32 cellular contexts compared by ENCODE assay signal in genomic region chr9:75054373-75055001, GRCh38. TPM values are rescaled to one million over a fixed set of nuclear protein-coding genes. Genes with fewer than 3 reads are reported as not detected.
DNase-seq lines count a peak whose midpoint lies in the region; ATAC-seq, FAIRE-seq and TF ChIP-seq lines count a peak whose summit lies in the region.
"Had no signal": no experiment of that assay in that cellular context is flagged by ENCODE, and none has a peak within 500 bp of the region (broad histone marks: within the 10 kb centered on the region; RNA-seq: fewer than 3 reads in every experiment).

No MANE protein-coding gene starts in this region.

- no peaks in the 10 kb centered on the region for H3K79me2 ChIP-seq in HepG2 (ENCODE audit: insufficient read depth, low read length)

- peak; percentile 92 for DNase-seq in AG10803 (ENCODE audit: low read depth)
- DNase-seq in HCEC 1CT, result peak; percentile 11
- peak; percentile 7 for DNase-seq in choroid plexus epithelial cell (ENCODE audit: low read depth)
- DNase-seq in HepG2 (ENCODE audit: low spot score), result peak; percentile 29
- DNase-seq in effector CD4-positive, alpha-beta T cell, result no peak
- DNase-seq: activated CD4-positive, alpha-beta T cell treated with anti-CD3 and anti-CD28 coated beads for 4 hours; activated CD8-positive, alpha-beta T cell treated with anti-CD3 and anti-CD28 coated beads, Interleukin-2, amount 10 ng/mL, durations not matched to agents 7 days and 5 days; activated naive CD4-positive, alpha-beta T cell treated with anti-CD3 and anti-CD28 coated beads for 36 hours; brain microvascular endothelial cell; Caco-2; DMS53; foreskin melanocyte; naive thymus-derived CD8-positive, alpha-beta T cell; NCI-H1930; NCI-H748 treated with DMSO at 0.1 percent for 48 hours; psoas muscle; SIG-M5; stimulated activated CD4-positive, alpha-beta T cell treated with anti-CD3 and anti-CD28 coated beads, Interleukin-12 subunit alpha, Interleukin-12 subunit beta, amount 100 ng/mL, for 4 hours; stimulated activated CD4-positive, alpha-beta T cell treated with anti-CD3 and anti-CD28 coated beads, Interleukin-2, amount 100 ng/mL, for 48 hours; stimulated activated naive CD8-positive, alpha-beta T cell treated with anti-CD3 and anti-CD28 coated beads, Interleukin-15, amount 100 ng/mL, for 72 hours; uterus had no signal

- no peaks in the 10 kb centered on the region for H3K27me3 ChIP-seq in HepG2 (ENCODE audit: control insufficient read depth in 1 of 2, insufficient read depth in 2 of 2, low read length in 2 of 2)
- H3K27me3 ChIP-seq: adrenal gland, brain microvascular endothelial cell, uterus had no signal

- no peaks in the 10 kb centered on the region; the same call in 1 of the 2 replicates for H3K4me1 ChIP-seq in HepG2 (ENCODE audit: insufficient read depth, low read length)
- H3K4me1 ChIP-seq: adrenal gland, Caco-2, psoas muscle, uterus had no signal

- no peak for FAIRE-seq in HepG2 (lab: Jason Lieb, UNC)
- FAIRE-seq: G401.6, H1 had no signal

- TF ChIP-seq CTCF in AG10803 (conservative IDR thresholded peaks at IDR 0.05; ENCODE audit: low read length) (no peak), choroid plexus epithelial cell (conservative IDR thresholded peaks at IDR 0.05; ENCODE audit: low read depth, low read length) (no peak), HepG2 (CRISPR knock-in tag; IDR thresholded peaks at IDR 0.05) (no peak)

- BruUV-seq in HepG2 (replicated peaks; lab: Mats Ljungman, UMichigan), result no TSS peak

- no peak overlapping the region for H3K27ac ChIP-seq in HepG2 (ENCODE audit: extremely low read length, insufficient read depth, low read length)
- H3K27ac ChIP-seq: adrenal gland, brain microvascular endothelial cell, C4-2B, KMS-11, psoas muscle, uterus, VCaP had no signal

- no peak for TF ChIP-seq POLR2A in HepG2 (IDR thresholded peaks at IDR 0.05; ENCODE audit: insufficient read depth in 1 of 2, low read depth in 2 of 2, low read length in 2 of 2)

- no peaks in the 10 kb centered on the region for H3K36me3 ChIP-seq in HepG2 (replicated peaks in 1 of 2; ENCODE audit: control insufficient read depth in 1 of 2, insufficient read depth in 2 of 2, low read length in 2 of 2)
- H3K36me3 ChIP-seq: adrenal gland, brain microvascular endothelial cell, uterus had no signal

- no peak overlapping the region for H3K4me3 ChIP-seq in AG10803 (ENCODE audit: low read length)
- no peak overlapping the region for H3K4me3 ChIP-seq in choroid plexus epithelial cell (ENCODE audit: low read depth, low read length)
- no peak overlapping the region for H3K4me3 ChIP-seq in HepG2 (replicated peaks in 1 of 3; ENCODE audit: insufficient read depth in 1 of 3, low read depth in 2 of 3, low read length in 3 of 3)
- H3K4me3 ChIP-seq: adrenal gland, lung, psoas muscle, uterus had no signal

- in situ Hi-C loops in HepG2 (cut with HindIII; ENCODE audit: extremely low pct_ligation_motif_present, low pct_unique_long_range_greater_than_20kb), result no loop called here

- WGBS in HepG2 (ENCODE audit: low lambda C conversion rate), result 25% methylated on average over 5 of the region's 5 CpGs

- 0 out of 2 replicates have a peak, but pooled peaks cover 7% of the 10 kb centered on the region for H3K9me3 ChIP-seq in HepG2 (ENCODE audit: low read length)
- H3K9me3 ChIP-seq: adrenal gland, Caco-2, psoas muscle, uterus had no signal

- peak overlapping the region; percentile 36; the same call in 1 of the 2 replicates for H3K4me2 ChIP-seq in HepG2 (ENCODE audit: low read depth, low read length)
- H3K4me2 ChIP-seq: KMS-11 had no signal

- POLR2A ChIA-PET in HepG2 (lab: Yijun Ruan, JAX), result interaction anchor here (1.3 to 1.7 kb wide), 3 partner anchors 9 to 103 kb away, joined by 3 to 11 read pairs (median 6); partner anchors contain the start of gene CARNMT1

- H2AFZ ChIP-seq in HepG2 (ENCODE audit: low read length), result no peak overlapping the region

- H3K9ac ChIP-seq in HepG2 (ENCODE audit: insufficient read depth, low read depth, low read length), result no peak overlapping the region
- H3K9ac ChIP-seq: KMS-11 had no signal

- CTCF ChIA-PET in HepG2 (lab: Yijun Ruan, JAX; ENCODE audit: low intra/inter-chr PET ratio, low total read pairs), result no interaction called here

- intact Hi-C loops in HepG2 (cut with micrococcal nuclease; ENCODE audit: unreplicated experiment), result no loop called here

- H4K20me1 ChIP-seq in HepG2 (ENCODE audit: insufficient read depth, low read length), result no peaks in the 10 kb centered on the region

- ATAC-seq in HepG2 (peak; percentile 54; the same call in 2 of the 3 replicates), HG03097 (IDR thresholded peaks at IDR 0.05; ENCODE audit: low FRiP score, unreplicated experiment) (no peak), HG03354 (IDR thresholded peaks at IDR 0.05; ENCODE audit: poor library complexity, severe bottlenecking, unreplicated experiment) (no peak), GM18870 (IDR thresholded peaks at IDR 0.05; ENCODE audit: unreplicated experiment) (no peak)
- ATAC-seq: activated CD8-positive, alpha-beta T cell treated with anti-CD3 and anti-CD28 coated beads, Interleukin-2, amount 10 ng/mL, durations not matched to agents 7 days and 5 days; naive thymus-derived CD8-positive, alpha-beta T cell; psoas muscle; sciatic nerve; stimulated activated naive CD8-positive, alpha-beta T cell treated with anti-CD3 and anti-CD28 coated beads, Interleukin-15, amount 100 ng/mL, for 72 hours had no signal

- TF ChIP-seq EP300 in HepG2 (IDR thresholded peaks at IDR 0.05; ENCODE audit: low read depth in 2 of 2, low read length in 2 of 2) (no peak), HepG2 (CRISPR knock-in tag; IDR thresholded peaks at IDR 0.05; ENCODE audit: borderline replicate concordance) (no peak)

- TF ChIP-seq RAD21 in HepG2 (CRISPR knock-in tag; IDR thresholded peaks at IDR 0.05), result no peak

RNA-seq across cellular contexts. Expression of gene CARNMT1, which starts 26.4 kb away (rescaled TPM):
- 31.1 and 43.0 TPM in 2 replicates for total RNA-seq in HepG2 (2016; rRNA removed; fragmentation: Illumina TruSeq; extraction: Trizol)
- 22.8 and 29.5 TPM in 2 replicates for total RNA-seq in HepG2 (2016; cell fraction: cytosol; rRNA removed; fragmentation: Illumina TruSeq; extraction: Trizol; ENCODE audit: low read depth)
- 30.2 and 36.7 TPM in 2 replicates for total RNA-seq in HepG2 (2016; cell fraction: insoluble cytoplasmic fraction; rRNA removed; fragmentation: Illumina TruSeq; extraction: Trizol)
- 17.9 and 21.0 TPM in 2 replicates for total RNA-seq in HepG2 (2016; cell fraction: membrane; rRNA removed; fragmentation: Illumina TruSeq; extraction: Trizol)
- 19.2 and 25.1 TPM in 2 replicates for total RNA-seq in HepG2 (2016; cell fraction: nucleus; rRNA removed; fragmentation: Illumina TruSeq; extraction: Trizol)
- 4.4 and 5.2 TPM in 2 replicates for polyA plus RNA-seq in HepG2 (2011; rRNA removed)
- 3.7 and 3.8 TPM in 2 replicates for polyA plus RNA-seq in HepG2 (2011; cell fraction: cytosol; rRNA removed)
- polyA plus RNA-seq in HepG2 (2011; cell fraction: nucleus; rRNA removed), result 5.2 and 6.2 TPM in 2 replicates
- polyA plus RNA-seq in HepG2 (2012), result 7.8 and 11.4 TPM in 2 replicates
- polyA plus RNA-seq in HepG2 (2016; cell fraction: cytosol; fragmentation: Illumina TruSeq; extraction: Trizol; ENCODE audit: low read depth), result 1.1 and 1.8 TPM in 2 replicates
- polyA plus RNA-seq in HepG2 (2016; cell fraction: insoluble cytoplasmic fraction; fragmentation: Illumina TruSeq; extraction: Trizol; ENCODE audit: low read depth), result 23.8 and 26.8 TPM in 2 replicates
- polyA plus RNA-seq in HepG2 (2016; cell fraction: membrane; fragmentation: Illumina TruSeq; extraction: Trizol; ENCODE audit: low read depth), result 4.5 and 4.9 TPM in 2 replicates
- polyA plus RNA-seq in HepG2 (2016; cell fraction: nucleus; fragmentation: Illumina TruSeq; extraction: Trizol; ENCODE audit: insufficient read depth, low read depth), result 17.3 and 19.4 TPM in 2 replicates
- polyA minus RNA-seq in HepG2 (2011; rRNA and poly(A)+ RNA removed; ENCODE audit: low replicate concordance), result 5.7 and 8.3 TPM in 2 replicates
- 9.0 and 10.6 TPM in 2 replicates for polyA minus RNA-seq in HepG2 (2011; cell fraction: cytosol; rRNA and poly(A)+ RNA removed)
- 22.0 and 25.2 TPM in 2 replicates for polyA minus RNA-seq in HepG2 (2011; cell fraction: nucleus; rRNA and poly(A)+ RNA removed)

RNA-seq across cellular contexts. Expression of gene NMRK1, which starts 33.5 kb away (rescaled TPM):
- total RNA-seq in HepG2 (2016; rRNA removed; fragmentation: Illumina TruSeq; extraction: Trizol), result 9.1 and 10.2 TPM in 2 replicates
- 5.0 and 8.8 TPM in 2 replicates for total RNA-seq in HepG2 (2016; cell fraction: cytosol; rRNA removed; fragmentation: Illumina TruSeq; extraction: Trizol; ENCODE audit: low read depth)
- 8.8 and 10.5 TPM in 2 replicates for total RNA-seq in HepG2 (2016; cell fraction: insoluble cytoplasmic fraction; rRNA removed; fragmentation: Illumina TruSeq; extraction: Trizol)
- total RNA-seq in HepG2 (2016; cell fraction: membrane; rRNA removed; fragmentation: Illumina TruSeq; extraction: Trizol), result 8.3 and 10.7 TPM in 2 replicates
- total RNA-seq in HepG2 (2016; cell fraction: nucleus; rRNA removed; fragmentation: Illumina TruSeq; extraction: Trizol), result 5.9 and 6.9 TPM in 2 replicates
- 12.9 and 13.5 TPM in 2 replicates for polyA plus RNA-seq in HepG2 (2011; rRNA removed)
- polyA plus RNA-seq in HepG2 (2011; cell fraction: cytosol; rRNA removed), result 4.2 and 6.9 TPM in 2 replicates
- 11.8 and 15.2 TPM in 2 replicates for polyA plus RNA-seq in HepG2 (2011; cell fraction: nucleus; rRNA removed)
- 11.8 and 14.6 TPM in 2 replicates for polyA plus RNA-seq in HepG2 (2012)
- polyA plus RNA-seq in HepG2 (2016; cell fraction: cytosol; fragmentation: Illumina TruSeq; extraction: Trizol; ENCODE audit: low read depth), result 7.0 and 8.7 TPM in 2 replicates
- polyA plus RNA-seq in HepG2 (2016; cell fraction: insoluble cytoplasmic fraction; fragmentation: Illumina TruSeq; extraction: Trizol; ENCODE audit: low read depth), result 10.0 and 11.0 TPM in 2 replicates
- 7.3 and 7.9 TPM in 2 replicates for polyA plus RNA-seq in HepG2 (2016; cell fraction: membrane; fragmentation: Illumina TruSeq; extraction: Trizol; ENCODE audit: low read depth)
- polyA plus RNA-seq in HepG2 (2016; cell fraction: nucleus; fragmentation: Illumina TruSeq; extraction: Trizol; ENCODE audit: insufficient read depth, low read depth), result 10.7 and 12.0 TPM in 2 replicates
- 1.8 and 4.3 TPM in 2 replicates for polyA minus RNA-seq in HepG2 (2011; rRNA and poly(A)+ RNA removed; ENCODE audit: low replicate concordance)
- polyA minus RNA-seq in HepG2 (2011; cell fraction: cytosol; rRNA and poly(A)+ RNA removed), result 1.9 and 2.1 TPM in 2 replicates
- 12.6 and 12.9 TPM in 2 replicates for polyA minus RNA-seq in HepG2 (2011; cell fraction: nucleus; rRNA and poly(A)+ RNA removed)

RNA-seq across cellular contexts. Expression of gene OSTF1, which starts 33.8 kb away (rescaled TPM):
- 39.0 and 54.5 TPM in 2 replicates for total RNA-seq in HepG2 (2016; rRNA removed; fragmentation: Illumina TruSeq; extraction: Trizol)
- total RNA-seq in HepG2 (2016; cell fraction: cytosol; rRNA removed; fragmentation: Illumina TruSeq; extraction: Trizol; ENCODE audit: low read depth), result 14.7 and 17.1 TPM in 2 replicates
- 40.7 and 55.2 TPM in 2 replicates for total RNA-seq in HepG2 (2016; cell fraction: insoluble cytoplasmic fraction; rRNA removed; fragmentation: Illumina TruSeq; extraction: Trizol)
- 23.8 and 26.2 TPM in 2 replicates for total RNA-seq in HepG2 (2016; cell fraction: membrane; rRNA removed; fragmentation: Illumina TruSeq; extraction: Trizol)
- 18.2 and 18.7 TPM in 2 replicates for total RNA-seq in HepG2 (2016; cell fraction: nucleus; rRNA removed; fragmentation: Illumina TruSeq; extraction: Trizol)
- polyA plus RNA-seq in HepG2 (2011; rRNA removed), result 13.8 and 16.8 TPM in 2 replicates
- polyA plus RNA-seq in HepG2 (2011; cell fraction: cytosol; rRNA removed), result 11.2 and 14.1 TPM in 2 replicates
- 3.5 and 4.2 TPM in 2 replicates for polyA plus RNA-seq in HepG2 (2011; cell fraction: nucleus; rRNA removed)
- 28.8 and 31.6 TPM in 2 replicates for polyA plus RNA-seq in HepG2 (2012)
- 12.9 and 16.0 TPM in 2 replicates for polyA plus RNA-seq in HepG2 (2016; cell fraction: cytosol; fragmentation: Illumina TruSeq; extraction: Trizol; ENCODE audit: low read depth)
- 49.4 and 55.6 TPM in 2 replicates for polyA plus RNA-seq in HepG2 (2016; cell fraction: insoluble cytoplasmic fraction; fragmentation: Illumina TruSeq; extraction: Trizol; ENCODE audit: low read depth)
- 16.3 and 17.4 TPM in 2 replicates for polyA plus RNA-seq in HepG2 (2016; cell fraction: membrane; fragmentation: Illumina TruSeq; extraction: Trizol; ENCODE audit: low read depth)
- polyA plus RNA-seq in HepG2 (2016; cell fraction: nucleus; fragmentation: Illumina TruSeq; extraction: Trizol; ENCODE audit: insufficient read depth, low read depth), result 19.4 and 21.6 TPM in 2 replicates
- 3.2 and 10.4 TPM in 2 replicates for polyA minus RNA-seq in HepG2 (2011; rRNA and poly(A)+ RNA removed; ENCODE audit: low replicate concordance)
- polyA minus RNA-seq in HepG2 (2011; cell fraction: cytosol; rRNA and poly(A)+ RNA removed), result 17.8 and 18.6 TPM in 2 replicates
- polyA minus RNA-seq in HepG2 (2011; cell fraction: nucleus; rRNA and poly(A)+ RNA removed), result 13.4 and 14.0 TPM in 2 replicates
